In genomic region chrX:121093011-121093410, GRCh38 we compare ENCODE assay signal across 24 cellular contexts.
"Had no signal": no experiment of that assay in that cellular context is flagged by ENCODE, and none has a peak within 500 bp of the region (broad histone marks: within the 10 kb centered on the region; RNA-seq: fewer than 3 reads in every experiment).

No MANE protein-coding gene starts in this region.

- ATAC-seq: activated CD4-positive, alpha-beta T cell treated with anti-CD3 and anti-CD28 coated beads for 36 hours; activated CD8-positive, alpha-beta memory T cell treated with anti-CD3 and anti-CD28 coated beads, Interleukin-2, amount 10 ng/mL, durations not matched to agents 7 days and 5 days; activated CD8-positive, alpha-beta T cell treated with anti-CD3 and anti-CD28 coated beads, Interleukin-2, amount 10 ng/mL, durations not matched to agents 7 days and 5 days; activated naive CD4-positive, alpha-beta T cell treated with anti-CD3 and anti-CD28 coated beads, Interleukin-2, amount 50 U/mL, for 72 hours; body of pancreas; naive thymus-derived CD4-positive, alpha-beta T cell; upper lobe of right lung had no signal

- H3K9me3 ChIP-seq: body of pancreas, colonic mucosa, ovary, prostate gland, suprapubic skin, tibial artery, upper lobe of right lung had no signal

- H3K27me3 ChIP-seq: body of pancreas, cardiac muscle cell, colonic mucosa, ovary, suprapubic skin, tibial artery, upper lobe of right lung had no signal

- DNase-seq: activated CD4-positive, alpha-beta T cell treated with anti-CD3 and anti-CD28 coated beads for 36 hours; activated CD4-positive, CD25-positive, alpha-beta regulatory T cell; activated CD8-positive, alpha-beta memory T cell treated with anti-CD3 and anti-CD28 coated beads, Interleukin-2, amount 10 ng/mL, durations not matched to agents 7 days and 5 days; activated CD8-positive, alpha-beta T cell treated with anti-CD3 and anti-CD28 coated beads, Interleukin-2, amount 10 ng/mL, durations not matched to agents 7 days and 5 days; activated T-cell treated with anti-CD3 and anti-CD28 coated beads, Interleukin-2, amount 50 U/mL, for 48 hours; anterior cingulate cortex; body of pancreas; cerebellar nuclear complex; colonic mucosa; effector CD8-positive, alpha-beta T cell; head of caudate nucleus; hippocampal formation; immature natural killer cell; midbrain; naive thymus-derived CD4-positive, alpha-beta T cell; ovary; stimulated activated naive CD4-positive, alpha-beta T cell; tibial artery; upper lobe of right lung had no signal

- H3K4me3 ChIP-seq: body of pancreas, cardiac muscle cell, colonic mucosa, ovary, prostate gland, suprapubic skin, tibial artery, upper lobe of right lung had no signal

- H3K36me3 ChIP-seq: cardiac muscle cell, colonic mucosa, ovary, prostate gland, suprapubic skin, tibial artery, upper lobe of right lung had no signal

- H3K27ac ChIP-seq: body of pancreas, cardiac muscle cell, colonic mucosa, epithelial cell of prostate, ovary, prostate gland, suprapubic skin, tibial artery, upper lobe of right lung had no signal

- H3K4me1 ChIP-seq: body of pancreas, colonic mucosa, prostate gland, suprapubic skin, tibial artery, upper lobe of right lung had no signal
